Comparison of ENCODE assay signal across 18 cellular contexts in the genomic region with DNA sequence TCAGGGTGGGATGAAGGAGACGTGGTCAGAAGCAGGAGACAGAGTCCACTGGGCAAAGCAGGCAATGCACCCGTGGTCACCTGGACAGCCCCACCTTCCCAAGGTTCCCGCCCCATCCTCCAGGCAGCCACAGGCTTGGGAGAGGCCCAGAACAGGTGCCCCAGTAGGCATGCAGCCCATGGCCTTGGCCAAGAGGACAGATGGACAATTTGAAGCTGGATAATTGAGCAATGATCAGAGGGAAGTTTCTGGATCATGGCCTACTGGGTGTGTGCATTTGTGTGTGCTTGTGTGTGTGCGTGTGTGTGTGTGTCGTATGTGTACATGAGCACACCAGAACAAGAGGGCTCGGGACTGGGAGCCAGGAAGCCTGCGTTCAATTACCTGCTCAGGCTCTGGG. TPM values are rescaled to one million over a fixed set of nuclear protein-coding genes. Genes with fewer than 3 reads are reported as not detected.
"Had no signal": no experiment of that assay in that cellular context is flagged by ENCODE, and none has a peak within 500 bp of the region (broad histone marks: within the 10 kb centered on the region; RNA-seq: fewer than 3 reads in every experiment).

No MANE protein-coding gene starts in this region.

- H3K4me3 ChIP-seq: sigmoid colon, testis had no signal

- ATAC-seq: left cardiac atrium; SK-N-SH treated with all-trans-retinoic acid at 6 μM for 48 hours; stimulated activated naive B cell treated with anti-CD40 and anti-IgM and Interleukin-4, amounts not matched to agents 10 μg/mL and 1 μg/mL and 100 μg/mL, for 72 hours had no signal

- H3K4me1 ChIP-seq: sigmoid colon, testis had no signal

- H3K27ac ChIP-seq: sigmoid colon, testis had no signal

- H3K9me3 ChIP-seq: sigmoid colon, testis had no signal

- H3K36me3 ChIP-seq: sigmoid colon had no signal

- DNase-seq: activated CD4-positive, alpha-beta memory T cell treated with anti-CD3 and anti-CD28 coated beads for 36 hours; activated CD4-positive, alpha-beta T cell treated with anti-CD3 and anti-CD28 coated beads for 48 hours; activated naive CD4-positive, alpha-beta T cell treated with Interleukin-2 at 50 U/mL for 16 hours; activated naive CD8-positive, alpha-beta T cell treated with anti-CD3 and anti-CD28 coated beads for 36 hours; activated T-cell treated with anti-CD3 and anti-CD28 coated beads, Interleukin-2, amount 50 U/mL, for 48 hours; effector CD8-positive, alpha-beta T cell; erythroblast; foreskin melanocyte; islet precursor cell; left cardiac atrium; occipital lobe; sigmoid colon; stimulated activated CD4-positive, alpha-beta T cell treated with anti-CD3 and anti-CD28 coated beads, Interleukin-2, amount 100 ng/mL, for 48 hours; stimulated activated CD8-positive, alpha-beta memory T cell treated with anti-CD3 and anti-CD28 coated beads, Interleukin-4, amount 100 ng/mL, for 48 hours; stimulated activated naive B cell treated with anti-CD40 and anti-IgM and Interleukin-4, amounts not matched to agents 10 μg/mL and 1 μg/mL and 100 μg/mL, for 72 hours; testis had no signal

- H3K27me3 ChIP-seq: testis had no signal

RNA-seq across cellular contexts. Expression of a gene that starts 20.4 kb away (rescaled TPM):
- total RNA-seq: lung microvascular endothelial cell had no signal
